ENCODE assay signal across 1 cellular context in genomic region chr12:16604853-16605252, GRCh38.
TF ChIP-seq lines count a peak whose summit lies in the region.

No MANE protein-coding gene starts in this region.

TF ChIP-seq in H1, 55 proteins besides CTCF, POLR2A, EP300 and RAD21:
- TF ChIP-seq ZNF274 (IDR thresholded peaks at IDR 0.05; ENCODE audit: borderline replicate concordance, extremely low read depth, low read length) (no peak), KDM4A (IDR thresholded peaks at IDR 0.05; ENCODE audit: low read depth, low read length, severe bottlenecking) (peak; percentile 30), RNF2 (IDR thresholded peaks at IDR 0.05; ENCODE audit: borderline replicate concordance, low read depth, low read length, missing control alignments, poor library complexity, severe bottlenecking) (peak; percentile 53), EZH2 (IDR thresholded peaks at IDR 0.05; ENCODE audit: low read depth, low read length, severe bottlenecking) (peak; percentile 52), SRF (IDR thresholded peaks at IDR 0.05; ENCODE audit: low read depth, low read length) (no peak), JUN (IDR thresholded peaks at IDR 0.05; ENCODE audit: low read depth, low read length) (no peak)
- TF ChIP-seq, protein P1, sequence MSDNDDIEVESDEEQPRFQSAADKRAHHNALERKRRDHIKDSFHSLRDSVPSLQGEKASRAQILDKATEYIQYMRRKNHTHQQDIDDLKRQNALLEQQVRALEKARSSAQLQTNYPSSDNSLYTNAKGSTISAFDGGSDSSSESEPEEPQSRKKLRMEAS (IDR thresholded peaks at IDR 0.05), result 0 out of 2 replicates have a peak, but pooled peaks have one; percentile 33
